17 cellular contexts compared by ENCODE assay signal in genomic region chr10:3801558-3802192, GRCh38. TPM values are rescaled to one million over a fixed set of nuclear protein-coding genes. Genes with fewer than 3 reads are reported as not detected.
DNase-seq lines count a peak whose midpoint lies in the region; ATAC-seq, FAIRE-seq and TF ChIP-seq lines count a peak whose summit lies in the region.
"Had no signal": no experiment of that assay in that cellular context is flagged by ENCODE, and none has a peak within 500 bp of the region (broad histone marks: within the 10 kb centered on the region; RNA-seq: fewer than 3 reads in every experiment).

No MANE protein-coding gene starts in this region.

- H3K4me1 Mint-ChIP-seq in CD4-positive, CD25-positive, alpha-beta regulatory T cell, result peaks cover 24 to 51% (median 38%) of the 10 kb centered on the region in 4 donors

- no peaks in the 10 kb centered on the region for H4K20me1 ChIP-seq in K562 (replicated peaks; ENCODE audit: control insufficient read depth, insufficient read depth, low read length)

- no peak overlapping the region for H3K4me3 ChIP-seq in BE2C (ENCODE audit: low read depth, low read length)
- H3K4me3 ChIP-seq in CD4-positive, CD25-positive, alpha-beta regulatory T cell (ENCODE audit: low read depth, low read length), result no peak overlapping the region
- no peak overlapping the region for H3K4me3 ChIP-seq in K562
- H3K4me3 ChIP-seq in right cardiac atrium (ENCODE audit: low read length), result no peak overlapping the region
- H3K4me3 ChIP-seq: GM12878, HAP-1 had no signal

- no TSS peak for BruUV-seq in K562 (replicated peaks; lab: Mats Ljungman, UMichigan)

- POLR2A ChIA-PET in K562 (lab: Yijun Ruan, JAX), result interaction anchor here (0.6 to 4.4 kb wide), 4 partner anchors 8 to 564 kb away, joined by 4 to 33 read pairs (median 6); partner anchors contain the start of gene KLF6

- peaks cover 45% of the 10 kb centered on the region for H3K4me1 ChIP-seq in BE2C
- H3K4me1 ChIP-seq in CD4-positive, CD25-positive, alpha-beta regulatory T cell (ENCODE audit: control insufficient read depth, insufficient read depth, low read length, poor library complexity, severe bottlenecking), result peaks cover 47% of the 10 kb centered on the region
- H3K4me1 ChIP-seq in K562 (replicated peaks in 1 of 2; ENCODE audit: control insufficient read depth in 2 of 2, insufficient read depth in 2 of 2, low read length in 2 of 2), result peaks cover 20 to 45% of the 10 kb centered on the region in 2 experiments
- H3K4me1 ChIP-seq in right cardiac atrium (ENCODE audit: control insufficient read depth, insufficient read depth, low read length), result peaks cover 6% of the 10 kb centered on the region
- H3K4me1 ChIP-seq: HAP-1 had no signal

- DNase-seq in BE2C, result peak; percentile 68
- DNase-seq in CD4-positive, CD25-positive, alpha-beta regulatory T cell, result no peak
- DNase-seq in K562 (ENCODE audit: extremely low read depth in 1 of 4, low spot score in 3 of 4), result no peak
- DNase-seq in right cardiac atrium, result no peak
- no peak for DNase-seq in HCEC 1CT
- no peak for DNase-seq in NCI-H82 treated with DMSO at 0.1 percent for 48 hours (lab: John Stamatoyannopoulos, UW; ENCODE audit: unreplicated experiment)
- DNase-seq in NCI-H1417 (lab: John Stamatoyannopoulos, UW), result no peak
- DNase-seq: Calu3, MV-4-11, NCI-H1436 treated with DMSO at 0.1 percent for 48 hours, NCI-H2081 treated with DMSO at 0.1 percent for 48 hours, NCI-H345, NCI-H69, SHP77 had no signal

- H3K27me3 Mint-ChIP-seq in CD4-positive, CD25-positive, alpha-beta regulatory T cell, result no peaks in the 10 kb centered on the region

- no peak for TF ChIP-seq RAD21 in K562 (CRISPR knock-in tag; conservative IDR thresholded peaks at IDR 0.05 in 1 of 2, IDR thresholded peaks at IDR 0.05 in 1 of 2)

- no peak for TF ChIP-seq CTCF in BE2C (IDR thresholded peaks at IDR 0.05; ENCODE audit: low read depth, low read length)
- TF ChIP-seq CTCF in K562 (IDR thresholded peaks at IDR 0.05 in 2 of 3, conservative IDR thresholded peaks at IDR 0.05 in 1 of 3; ENCODE audit: insufficient read depth in 2 of 3, low read depth in 1 of 3, low read length in 3 of 3), result no peak

- no peaks in the 10 kb centered on the region; the same call in 1 of the 2 replicates for H3K9me3 ChIP-seq in BE2C
- no peaks in the 10 kb centered on the region for H3K9me3 ChIP-seq in CD4-positive, CD25-positive, alpha-beta regulatory T cell (ENCODE audit: control insufficient read depth in 2 of 2, low read length in 2 of 2)
- no peaks in the 10 kb centered on the region for H3K9me3 ChIP-seq in K562 (replicated peaks; ENCODE audit: control insufficient read depth, insufficient read depth, low read depth, low read length)
- no peaks in the 10 kb centered on the region for H3K9me3 ChIP-seq in right cardiac atrium (ENCODE audit: control insufficient read depth, low read length)
- H3K9me3 ChIP-seq: HAP-1 had no signal

- H3K27me3 ChIP-seq in BE2C (no peaks in the 10 kb centered on the region), K562 (ENCODE audit: control insufficient read depth in 2 of 2, insufficient read depth in 2 of 2, low read length in 2 of 2) (no peaks in the 10 kb centered on the region), right cardiac atrium (ENCODE audit: control insufficient read depth, insufficient read depth) (no peaks in the 10 kb centered on the region)
- no peaks in the 10 kb centered on the region for H3K27me3 ChIP-seq in CD4-positive, CD25-positive, alpha-beta regulatory T cell (ENCODE audit: control insufficient read depth, insufficient read depth, low read length)

- no peaks in the 10 kb centered on the region for H3K79me2 ChIP-seq in K562 (ENCODE audit: control insufficient read depth, insufficient read depth, low read length)

- peak overlapping the region; percentile 57; the same call in 1 of the 2 replicates for H2AFZ ChIP-seq in K562 (ENCODE audit: low read depth, low read length)

- peaks cover 0 to 1% (median 0%) of the 10 kb centered on the region in 7 donors for H3K9me3 Mint-ChIP-seq in CD4-positive, CD25-positive, alpha-beta regulatory T cell

- WGBS in K562 (ENCODE audit: insufficient coverage, low coverage, missing lambda C conversion rate), result 83% methylated on average over 11 of the region's 11 CpGs
- 89% methylated on average over 11 of the region's 11 CpGs for WGBS in right cardiac atrium

- intact Hi-C loops in K562 (cut with micrococcal nuclease) (no loop called here), right cardiac atrium (cut with DNase I) (no loop called here)

- in situ Hi-C loops in K562 (cut with MboI), result no loop called here

- H3K9me1 ChIP-seq in K562 (ENCODE audit: control insufficient read depth, insufficient read depth, low read length), result peaks cover 6% of the 10 kb centered on the region

- no peak for TF ChIP-seq POLR2A in K562 (conservative IDR thresholded peaks at IDR 0.05)

- no peaks in the 10 kb centered on the region for H3K36me3 Mint-ChIP-seq in CD4-positive, CD25-positive, alpha-beta regulatory T cell

- no peak for FAIRE-seq in K562 (lab: Jason Lieb, UNC)
- FAIRE-seq: GM12878 had no signal

- H3K36me3 ChIP-seq in BE2C (no peaks in the 10 kb centered on the region), K562 (ENCODE audit: control insufficient read depth, insufficient read depth, low read length) (no peaks in the 10 kb centered on the region)
- no peaks in the 10 kb centered on the region for H3K36me3 ChIP-seq in CD4-positive, CD25-positive, alpha-beta regulatory T cell (ENCODE audit: control insufficient read depth, insufficient read depth, low read length)
- H3K36me3 ChIP-seq: HAP-1 had no signal

- no peak overlapping the region for H3K4me3 Mint-ChIP-seq in CD4-positive, CD25-positive, alpha-beta regulatory T cell

- H3K9ac ChIP-seq in K562 (ENCODE audit: insufficient read depth in 1 of 2, low read depth in 2 of 2, low read length in 2 of 2), result no peak overlapping the region

- no peak overlapping the region for H3K4me2 ChIP-seq in K562 (ENCODE audit: insufficient read depth, low read length)

- H3K27ac ChIP-seq in CD4-positive, CD25-positive, alpha-beta regulatory T cell (ENCODE audit: insufficient read depth, low read length, poor library complexity, severe bottlenecking), result no peak overlapping the region
- no peak overlapping the region for H3K27ac ChIP-seq in K562 (ENCODE audit: extremely low read depth, low read depth, low read length)
- H3K27ac ChIP-seq in right cardiac atrium (ENCODE audit: low read length), result peak overlapping the region; percentile 21
- H3K27ac ChIP-seq: C4-2B had no signal

- no peak for TF ChIP-seq EP300 in K562 (IDR thresholded peaks at IDR 0.05; ENCODE audit: low read length)

- H3K27ac Mint-ChIP-seq in CD4-positive, CD25-positive, alpha-beta regulatory T cell, result peak overlapping the region in 2 of 3 donors; percentile 16 to 54

- CTCF ChIA-PET in K562 (lab: Yijun Ruan, JAX; ENCODE audit: low intra/inter-chr PET ratio), result no interaction called here

- ATAC-seq in CD4-positive, CD25-positive, alpha-beta regulatory T cell (ENCODE audit: low read depth in 2 of 2), result no peak
- ATAC-seq in K562 (no peak), right cardiac atrium (peak in 1 of 2 donors; percentile 36)
- ATAC-seq: GM12878 had no signal

TF ChIP-seq in K562, 482 proteins besides CTCF, POLR2A, EP300 and RAD21:
- TF ChIP-seq ZNF316 (IDR thresholded peaks at IDR 0.05) (peak; percentile 71), MAFF (IDR thresholded peaks at IDR 0.05; ENCODE audit: low read length) (peak; percentile 29; the same call in 1 of the 2 replicates), C11orf30 (IDR thresholded peaks at IDR 0.05; ENCODE audit: low read depth) (peak; percentile 63), MAFG (tag; conservative IDR thresholded peaks at IDR 0.05) (peak; percentile 38; the same call in 1 of the 2 replicates), MAFK (IDR thresholded peaks at IDR 0.05; ENCODE audit: low read length) (0 out of 2 replicates have a peak, but pooled peaks have one; percentile 28), ZNF232 (CRISPR knock-in tag; IDR thresholded peaks at IDR 0.05) (no peak), BRD4 (IDR thresholded peaks at IDR 0.05) (no peak)

RNA-seq across cellular contexts. Expression of gene KLF6, which starts 16.7 kb away (rescaled TPM):
- 56.1 TPM for polyA plus RNA-seq in BE2C (2012; ENCODE audit: insufficient read depth, insufficient read length, low read depth)
- 1,887 TPM for total RNA-seq in CD4-positive, CD25-positive, alpha-beta regulatory T cell
- polyA plus RNA-seq in CD4-positive, CD25-positive, alpha-beta regulatory T cell, result 100 to 1,000 TPM; 630 to 812 (median 656) TPM
- total RNA-seq in K562 (2011; cell fraction: chromatin; rRNA removed; ENCODE audit: low replicate concordance), result 54.5 and 86.4 TPM in 2 replicates
- total RNA-seq in K562 (2011; cell fraction: nucleolus; rRNA removed), result 136 and 139 TPM in 2 replicates
- total RNA-seq in K562 (2011; cell fraction: nucleoplasm; rRNA removed), result 92.4 and 113 TPM in 2 replicates
- total RNA-seq in K562 (2014; rRNA removed), result 6.9 and 10.3 TPM in 2 replicates
- 7.4 and 8.0 TPM in 2 replicates for total RNA-seq in K562 (2014; rRNA removed; fragmentation: Illumina TruSeq; extraction: Trizol)
- total RNA-seq in K562 (2015; rRNA removed; fragmentation: Illumina TruSeq; extraction: Trizol), result 4.5 TPM in 2 replicates
- 23.9 and 25.2 TPM in 2 replicates for total RNA-seq in K562 (2021)
- polyA plus RNA-seq in K562 (2011; rRNA removed), result 11.7 and 19.1 TPM in 2 replicates
- 6.6 and 12.0 TPM in 2 replicates for polyA plus RNA-seq in K562 (2011; cell fraction: cytosol; rRNA removed)
- polyA plus RNA-seq in K562 (2011; cell fraction: nucleus; rRNA removed), result 52.6 and 53.4 TPM in 2 replicates
- 14.7 and 29.2 TPM in 2 replicates for polyA plus RNA-seq in K562 (2012)
- 11.1 and 12.6 TPM in 2 replicates for polyA plus RNA-seq in K562 (2014; fragmentation: Illumina TruSeq; extraction: Trizol)
- polyA plus RNA-seq in K562 (2014; fragmentation: Nextera tagmentation; extraction: Ambion mirVana), result 1 to 10 TPM; 3.2 to 3.7 TPM
- 8.6 and 10.2 TPM in 2 replicates for polyA plus RNA-seq in K562 (2014; rRNA removed)
- polyA minus RNA-seq in K562 (2011; rRNA and poly(A)+ RNA removed), result 33.0 and 43.0 TPM in 2 replicates
- polyA minus RNA-seq in K562 (2011; cell fraction: cytosol; rRNA and poly(A)+ RNA removed), result 10.3 and 16.2 TPM in 2 replicates
- polyA minus RNA-seq in K562 (2011; cell fraction: nucleus; rRNA and poly(A)+ RNA removed), result 87.2 and 133 TPM in 2 replicates
- total RNA-seq in right cardiac atrium, result 10 to 100 TPM; 35.7 to 46.1 (median 39.9) TPM
- 27.2 TPM for polyA plus RNA-seq in right cardiac atrium

Comparison
In these comparisons a context has a peak if more than half of its experiments do, and no peak if none do; other contexts are left out.
1. RNA of gene KLF6, which starts 16.7 kb away (total RNA-seq): 1,887 TPM in CD4-positive, CD25-positive, alpha-beta regulatory T cell (single experiment); 35.7 to 46.1 TPM in right cardiac atrium and 4.5 to 139 TPM in K562; every median in the first group is over 10 times any median in the second.